In genomic region chr17:4324463-4324862, GRCh38 we compare ENCODE assay signal across 30 cellular contexts.
"Had no signal": no experiment of that assay in that cellular context is flagged by ENCODE, and none has a peak within 500 bp of the region (broad histone marks: within the 10 kb centered on the region; RNA-seq: fewer than 3 reads in every experiment).

No MANE protein-coding gene starts in this region.

- H3K27me3 ChIP-seq: neutrophil, pancreas, spleen, suprapubic skin, testis, tibial artery, transverse colon, upper lobe of left lung, vagina had no signal

- H3K4me3 ChIP-seq: pancreas, prostate gland, skin epidermis, smooth muscle cell, spleen, suprapubic skin, testis, tibial artery, transverse colon, upper lobe of left lung, vagina had no signal

- H3K36me3 ChIP-seq: neutrophil, pancreas, prostate gland, suprapubic skin, tibial artery, upper lobe of left lung, vagina had no signal

- FAIRE-seq: pancreas, urothelium cell line had no signal

- H3K4me1 ChIP-seq: prostate gland, testis had no signal

- H3K9me3 Mint-ChIP-seq: natural killer cell treated with Interleukin-12 subunit alpha and Interleukin-12 subunit beta and Interleukin-15 and Interleukin-18, amount 100 ng/mL, for 72 hours had no signal

- H3K4me3 Mint-ChIP-seq: naive thymus-derived CD8-positive, alpha-beta T cell; natural killer cell treated with Interleukin-12 subunit alpha and Interleukin-12 subunit beta and Interleukin-15 and Interleukin-18, amount 100 ng/mL, for 72 hours; nephron progenitor cell; neural crest cell; stimulated activated memory B cell treated with anti-CD40 and anti-IgM and Interleukin-4, amounts not matched to agents 10 μg/mL and 1 μg/mL and 100 μg/mL, for 72 hours; stimulated activated naive CD8-positive, alpha-beta T cell treated with anti-CD3 and anti-CD28 coated beads, Interleukin-15, amount 100 ng/mL, for 72 hours had no signal

- DNase-seq: naive thymus-derived CD8-positive, alpha-beta T cell; nephron progenitor cell; nucleus accumbens; pancreas; right cardiac atrium; spleen; stimulated activated CD4-positive, alpha-beta T cell treated with anti-CD3 and anti-CD28 coated beads, Interleukin-12 subunit alpha, Interleukin-12 subunit beta, amount 100 ng/mL, for 4 hours; stimulated activated CD4-positive, alpha-beta T cell treated with anti-CD3 and anti-CD28 coated beads, Interleukin-1b, Interleukin-23, amount 100 ng/mL, for 48 hours; stimulated activated CD4-positive, alpha-beta T cell treated with anti-CD3 and anti-CD28 coated beads, Interleukin-4, amount 100 ng/mL, for 1 hour; stimulated activated CD4-positive, alpha-beta T cell treated with anti-CD3 and anti-CD28 coated beads, Interleukin-4, amount 100 ng/mL, for 4 hours; stimulated activated CD8-positive, alpha-beta memory T cell treated with anti-CD3 and anti-CD28 coated beads, Interleukin-4, amount 100 ng/mL, for 48 hours; stimulated activated naive CD4-positive, alpha-beta T cell; stimulated activated naive CD8-positive, alpha-beta T cell treated with anti-CD3 and anti-CD28 coated beads, Interleukin-15, amount 100 ng/mL, for 72 hours; stimulated activated naive CD8-positive, alpha-beta T cell treated with anti-CD3 and anti-CD28 coated beads, Interleukin-15, Interleukin-2, amounts not matched to agents 100 U/mL and 50 U/mL, for 24 hours; substantia nigra; testis; tibial artery; transverse colon; upper lobe of left lung had no signal

- H3K27ac Mint-ChIP-seq: naive thymus-derived CD8-positive, alpha-beta T cell; natural killer cell treated with Interleukin-12 subunit alpha and Interleukin-12 subunit beta and Interleukin-15 and Interleukin-18, amount 100 ng/mL, for 72 hours; nephron progenitor cell; stimulated activated memory B cell treated with anti-CD40 and anti-IgM and Interleukin-4, amounts not matched to agents 10 μg/mL and 1 μg/mL and 100 μg/mL, for 72 hours; stimulated activated naive CD8-positive, alpha-beta T cell treated with anti-CD3 and anti-CD28 coated beads, Interleukin-15, amount 100 ng/mL, for 72 hours had no signal

- H3K4me2 ChIP-seq: smooth muscle cell had no signal

- H3K27ac ChIP-seq: neutrophil, pancreas, prostate gland, skin epidermis, spleen, suprapubic skin, testis, tibial artery, transverse colon, upper lobe of left lung, vagina had no signal

- H3K9me3 ChIP-seq: neutrophil, pancreas, prostate gland, suprapubic skin, testis, tibial artery, transverse colon, upper lobe of left lung, vagina had no signal

- ATAC-seq: naive thymus-derived CD8-positive, alpha-beta T cell; natural killer cell treated with Interleukin-12 subunit alpha and Interleukin-12 subunit beta and Interleukin-15 and Interleukin-18, amount 100 ng/mL, for 72 hours; pancreas; right cardiac atrium; sciatic nerve; stimulated activated memory B cell treated with anti-CD40 and anti-IgM and Interleukin-4, amounts not matched to agents 10 μg/mL and 1 μg/mL and 100 μg/mL, for 72 hours; stimulated activated naive CD8-positive, alpha-beta T cell treated with anti-CD3 and anti-CD28 coated beads, Interleukin-15, amount 100 ng/mL, for 72 hours; stimulated activated naive CD8-positive, alpha-beta T cell treated with anti-CD3 and anti-CD28 coated beads, Interleukin-15, Interleukin-2, amounts not matched to agents 100 U/mL and 50 U/mL, for 24 hours had no signal

- H3K27me3 Mint-ChIP-seq: naive thymus-derived CD8-positive, alpha-beta T cell; natural killer cell treated with Interleukin-12 subunit alpha and Interleukin-12 subunit beta and Interleukin-15 and Interleukin-18, amount 100 ng/mL, for 72 hours; stimulated activated memory B cell treated with anti-CD40 and anti-IgM and Interleukin-4, amounts not matched to agents 10 μg/mL and 1 μg/mL and 100 μg/mL, for 72 hours; stimulated activated naive CD8-positive, alpha-beta T cell treated with anti-CD3 and anti-CD28 coated beads, Interleukin-15, amount 100 ng/mL, for 72 hours had no signal
